ENCODE assay signal across 9 cellular contexts in genomic region chr12:122951979-122952892, GRCh38. TPM values are rescaled to one million over a fixed set of nuclear protein-coding genes. Genes with fewer than 3 reads are reported as not detected.
A peak's percentile ranks its signal among the peaks of the same experiment; 100 is the strongest.
DNase-seq lines count a peak whose midpoint lies in the region; ATAC-seq lines count a peak whose summit lies in the region.
"Had no signal": no experiment of that assay in that cellular context is flagged by ENCODE, and none has a peak within 500 bp of the region (broad histone marks: within the 10 kb centered on the region; RNA-seq: fewer than 3 reads in every experiment).

No MANE protein-coding gene starts in this region.

- POLR2A ChIA-PET in activated CD4-positive, alpha-beta memory T cell treated with anti-CD3 and anti-CD28 coated beads, Interleukin-2, amount 10 ng/mL, durations not matched to agents 7 days and 5 days (lab: Charles Lee): interaction anchor here (1.2 to 1.6 kb wide), 2 partner anchors 64 to 81 kb away, joined by 3 read pairs; no protein-coding TSS in a partner anchor

- H3K4me3 ChIP-seq in effector memory CD4-positive, alpha-beta T cell (ENCODE audit: insufficient read depth, low read depth, low read length, poor library complexity, severe bottlenecking): no peak overlapping the region
- H3K4me3 ChIP-seq: BLaER1 had no signal

- H3K27me3 Mint-ChIP-seq in activated CD4-positive, alpha-beta memory T cell treated with anti-CD3 and anti-CD28 coated beads, Interleukin-2, amount 10 ng/mL, durations not matched to agents 7 days and 5 days: no peaks in the 10 kb centered on the region

- H3K36me3 Mint-ChIP-seq in activated CD4-positive, alpha-beta memory T cell treated with anti-CD3 and anti-CD28 coated beads, Interleukin-2, amount 10 ng/mL, durations not matched to agents 7 days and 5 days (ENCODE audit: low read depth): no peaks in the 10 kb centered on the region

- H3K27ac ChIP-seq in effector memory CD4-positive, alpha-beta T cell (ENCODE audit: insufficient read depth, low read length, poor library complexity, severe bottlenecking): no peak overlapping the region
- H3K27ac ChIP-seq: BLaER1 had no signal

- CTCF ChIA-PET in activated CD4-positive, alpha-beta memory T cell treated with anti-CD3 and anti-CD28 coated beads, Interleukin-2, amount 10 ng/mL, durations not matched to agents 7 days and 5 days (lab: Charles Lee): interaction anchor here (0.6 to 9.4 kb wide), 13 partner anchors 10 to 159 kb away, joined by 3 to 74 read pairs (median 3); partner anchors contain the start of gene VPS37B

- DNase-seq in DMS79 treated with DMSO at 0.1 percent for 48 hours (lab: John Stamatoyannopoulos, UW) (peak; percentile 24), DMS79 (lab: John Stamatoyannopoulos, UW) (no peak), NCI-H510A treated with DMSO at 0.1 percent for 48 hours (lab: John Stamatoyannopoulos, UW) (peak; percentile 67), midbrain (lab: John Stamatoyannopoulos, UW) (peak; percentile 85)
- peak; percentile 81 for DNase-seq in activated CD4-positive, alpha-beta memory T cell treated with anti-CD3 and anti-CD28 coated beads, Interleukin-2, amount 10 ng/mL, durations not matched to agents 7 days and 5 days
- peak; percentile 48 to 56 (median 50) for DNase-seq in effector memory CD4-positive, alpha-beta T cell
- peak; percentile 60 for DNase-seq in stimulated activated CD8-positive, alpha-beta memory T cell treated with anti-CD3 and anti-CD28 coated beads, Interleukin-4, amount 100 ng/mL, for 24 hours (ENCODE audit: low read depth)

- no peak overlapping the region for H3K4me3 Mint-ChIP-seq in activated CD4-positive, alpha-beta memory T cell treated with anti-CD3 and anti-CD28 coated beads, Interleukin-2, amount 10 ng/mL, durations not matched to agents 7 days and 5 days

- H3K9me3 ChIP-seq in effector memory CD4-positive, alpha-beta T cell (ENCODE audit: control insufficient read depth, low read length): no peaks in the 10 kb centered on the region
- H3K9me3 ChIP-seq: BLaER1 had no signal

- peaks cover 3% of the 10 kb centered on the region for H3K4me1 ChIP-seq in effector memory CD4-positive, alpha-beta T cell (ENCODE audit: control insufficient read depth, insufficient read depth, low read length, poor library complexity, severe bottlenecking)

- no peak overlapping the region for H3K27ac Mint-ChIP-seq in activated CD4-positive, alpha-beta memory T cell treated with anti-CD3 and anti-CD28 coated beads, Interleukin-2, amount 10 ng/mL, durations not matched to agents 7 days and 5 days

- no peaks in the 10 kb centered on the region for H3K9me3 Mint-ChIP-seq in activated CD4-positive, alpha-beta memory T cell treated with anti-CD3 and anti-CD28 coated beads, Interleukin-2, amount 10 ng/mL, durations not matched to agents 7 days and 5 days

- no peaks in the 10 kb centered on the region for H3K27me3 ChIP-seq in effector memory CD4-positive, alpha-beta T cell (replicated peaks; ENCODE audit: control insufficient read depth, insufficient read depth, low read length, poor library complexity, severe bottlenecking)
- H3K27me3 ChIP-seq: BLaER1 had no signal

- no peaks in the 10 kb centered on the region for H3K36me3 ChIP-seq in effector memory CD4-positive, alpha-beta T cell (ENCODE audit: control insufficient read depth, insufficient read depth, low read length)

- H3K4me1 Mint-ChIP-seq in activated CD4-positive, alpha-beta memory T cell treated with anti-CD3 and anti-CD28 coated beads, Interleukin-2, amount 10 ng/mL, durations not matched to agents 7 days and 5 days: peaks cover 13% of the 10 kb centered on the region

- peak; percentile 56 for ATAC-seq in HG03097 (IDR thresholded peaks at IDR 0.05; ENCODE audit: low FRiP score, unreplicated experiment)

RNA-seq across cellular contexts. Expression of gene ABCB9, which starts 14.0 kb away (rescaled TPM):
- total RNA-seq in activated CD4-positive, alpha-beta memory T cell treated with anti-CD3 and anti-CD28 coated beads, Interleukin-2, amount 10 ng/mL, durations not matched to agents 7 days and 5 days: 1 to 10 TPM; 3.2 to 3.3 TPM

RNA-seq across cellular contexts. Expression of gene OGFOD2, which starts 22.8 kb away (rescaled TPM):
- total RNA-seq in activated CD4-positive, alpha-beta memory T cell treated with anti-CD3 and anti-CD28 coated beads, Interleukin-2, amount 10 ng/mL, durations not matched to agents 7 days and 5 days: 10 to 100 TPM; 24.7 to 25.4 TPM

RNA-seq across cellular contexts. Expression of gene ARL6IP4, which starts 28.2 kb away (rescaled TPM):
- total RNA-seq in activated CD4-positive, alpha-beta memory T cell treated with anti-CD3 and anti-CD28 coated beads, Interleukin-2, amount 10 ng/mL, durations not matched to agents 7 days and 5 days: 100 to 1,000 TPM; 166 to 175 TPM

RNA-seq across cellular contexts. Expression of gene VPS37B, which starts 56.3 kb away (rescaled TPM):
- 10 to 100 TPM; 27.1 to 27.7 TPM for total RNA-seq in activated CD4-positive, alpha-beta memory T cell treated with anti-CD3 and anti-CD28 coated beads, Interleukin-2, amount 10 ng/mL, durations not matched to agents 7 days and 5 days
